In genomic region chr11:35419713-35420333, GRCh38 we compare ENCODE assay signal across 8 cellular contexts. TPM values are rescaled to one million over a fixed set of nuclear protein-coding genes. Genes with fewer than 3 reads are reported as not detected.
DNase-seq lines count a peak whose midpoint lies in the region; ATAC-seq lines count a peak whose summit lies in the region.

No MANE protein-coding gene starts in this region.

- H3K18ac ChIP-seq in neuronal stem cell (ENCODE audit: low read length) = peak overlapping the region; percentile 95

- H3K23ac ChIP-seq in neuronal stem cell (ENCODE audit: low read depth, low read length, poor library complexity) = no peak overlapping the region

- H3K36me3 ChIP-seq in BLaER1 treated with 17β-estradiol and CSF1 and Interleukin-3, amounts not matched to agents 10 nM and 100 nM = no peaks in the 10 kb centered on the region
- no peaks in the 10 kb centered on the region for H3K36me3 ChIP-seq in effector memory CD4-positive, alpha-beta T cell (ENCODE audit: control insufficient read depth, insufficient read depth, low read length)
- peaks cover 0 to 3% of the 10 kb centered on the region in 2 donors for H3K36me3 ChIP-seq in neuronal stem cell (replicated peaks in 1 of 2; ENCODE audit: control insufficient read depth in 2 of 2, insufficient read depth in 2 of 2, low read length in 2 of 2)

- H2AFZ ChIP-seq in neuronal stem cell (ENCODE audit: low read length) = peak overlapping the region; percentile 93

- no peak overlapping the region for H2BK120ac ChIP-seq in neuronal stem cell (ENCODE audit: low read depth, low read length)

- peak overlapping the region; percentile 20 for H2AK5ac ChIP-seq in neuronal stem cell (ENCODE audit: low read depth, low read length)

- H3K27me3 ChIP-seq in BLaER1 treated with 17β-estradiol and CSF1 and Interleukin-3, amounts not matched to agents 10 nM and 100 nM = peaks cover 75 to 93% (median 83%) of the 10 kb centered on the region in 11 experiments
- peaks cover 32% of the 10 kb centered on the region for H3K27me3 ChIP-seq in effector memory CD4-positive, alpha-beta T cell (replicated peaks; ENCODE audit: control insufficient read depth, insufficient read depth, low read length, poor library complexity, severe bottlenecking)
- H3K27me3 ChIP-seq in neuronal stem cell (ENCODE audit: control insufficient read depth in 3 of 3, insufficient read depth in 3 of 3, low read depth in 1 of 3, low read length in 3 of 3) = peaks cover 4 to 94% (median 33%) of the 10 kb centered on the region in 3 experiments

- no CpG with 5 or more reads among the region's 52 CpGs for WGBS in neuronal stem cell (ENCODE audit: extremely low coverage in 2 of 2, insufficient read length in 2 of 2, insufficient replicate concordance in 1 of 2), 2 donors

- H2BK5ac ChIP-seq in neuronal stem cell (ENCODE audit: low read length) = no peak overlapping the region

- no peak overlapping the region for H3K4ac ChIP-seq in neuronal stem cell (ENCODE audit: low read length)

- ATAC-seq in HG03520 (IDR thresholded peaks at IDR 0.05; ENCODE audit: unreplicated experiment) (no peak), HG02970 (IDR thresholded peaks at IDR 0.05; ENCODE audit: low FRiP score, unreplicated experiment) (no peak)

- peak; percentile 21 to 56 for DNase-seq in NCI-H446 (lab: John Stamatoyannopoulos, UW)
- DNase-seq in effector memory CD4-positive, alpha-beta T cell = no peak
- DNase-seq in neuronal stem cell (ENCODE audit: low spot score) = peak; percentile 6
- DNase-seq in NCI-H1436 (lab: John Stamatoyannopoulos, UW) = no peak
- DNase-seq in kidney tubule cell (ENCODE audit: low spot score) = no peak

- H3K9ac ChIP-seq in BLaER1 treated with 17β-estradiol and CSF1 and Interleukin-3, amounts not matched to agents 10 nM and 100 nM = peak overlapping the region in 1 of 11 experiments; percentile 3; a peak in 1 of 22 replicates
- peak overlapping the region; percentile 83 for H3K9ac ChIP-seq in neuronal stem cell (ENCODE audit: low read depth, low read length, poor library complexity)

- peaks cover 0 to 18% (median 6%) of the 10 kb centered on the region in 11 experiments; a peak in 10 of 22 replicates for H3K9me3 ChIP-seq in BLaER1 treated with 17β-estradiol and CSF1 and Interleukin-3, amounts not matched to agents 10 nM and 100 nM (replicated peaks in 1 of 11)
- H3K9me3 ChIP-seq in effector memory CD4-positive, alpha-beta T cell (ENCODE audit: control insufficient read depth, low read length) = no peaks in the 10 kb centered on the region
- no peaks in the 10 kb centered on the region for H3K9me3 ChIP-seq in neuronal stem cell (replicated peaks in 1 of 2; ENCODE audit: control insufficient read depth in 2 of 2, insufficient read depth in 1 of 2, low read depth in 1 of 2, low read length in 2 of 2)

- no peak overlapping the region for H3K14ac ChIP-seq in neuronal stem cell (ENCODE audit: low read length)

- peaks cover 0 to 21% (median 11%) of the 10 kb centered on the region in 11 experiments; a peak in 7 of 22 replicates for H4K20me1 ChIP-seq in BLaER1 treated with 17β-estradiol and CSF1 and Interleukin-3, amounts not matched to agents 10 nM and 100 nM

- H3K4me3 ChIP-seq in BLaER1 treated with 17β-estradiol and CSF1 and Interleukin-3, amounts not matched to agents 10 nM and 100 nM = peak overlapping the region; percentile 48 to 71 (median 57); a peak in 19 of 20 replicates
- peak overlapping the region; percentile 22 for H3K4me3 ChIP-seq in effector memory CD4-positive, alpha-beta T cell (ENCODE audit: insufficient read depth, low read depth, low read length, poor library complexity, severe bottlenecking)
- H3K4me3 ChIP-seq in neuronal stem cell (ENCODE audit: low read length in 2 of 2) = peak overlapping the region; percentile 51 to 92

- H4K91ac ChIP-seq in neuronal stem cell (ENCODE audit: low read depth, low read length, poor library complexity) = no peak overlapping the region

- no peaks in the 10 kb centered on the region for H3K79me1 ChIP-seq in neuronal stem cell (ENCODE audit: low read depth, low read length)

- H3K4me2 ChIP-seq in BLaER1 treated with 17β-estradiol and CSF1 and Interleukin-3, amounts not matched to agents 10 nM and 100 nM = peak overlapping the region; percentile 82 to 98 (median 91)
- peak overlapping the region; percentile 99 for H3K4me2 ChIP-seq in neuronal stem cell (ENCODE audit: insufficient read depth, low read length, poor library complexity, severe bottlenecking)

- no peak overlapping the region for H3K27ac ChIP-seq in BLaER1 treated with 17β-estradiol and CSF1 and Interleukin-3, amounts not matched to agents 10 nM and 100 nM
- H3K27ac ChIP-seq in effector memory CD4-positive, alpha-beta T cell (ENCODE audit: insufficient read depth, low read length, poor library complexity, severe bottlenecking) = no peak overlapping the region
- no peak overlapping the region for H3K27ac ChIP-seq in neuronal stem cell (replicated peaks; ENCODE audit: low read length)

- peak overlapping the region; percentile 96 for H2BK12ac ChIP-seq in neuronal stem cell (ENCODE audit: low read length)

- H2BK15ac ChIP-seq in neuronal stem cell (ENCODE audit: low read length) = peak overlapping the region; percentile 30

- H3K4me1 ChIP-seq in BLaER1 treated with 17β-estradiol and CSF1 and Interleukin-3, amounts not matched to agents 10 nM and 100 nM = peaks cover 11 to 17% (median 16%) of the 10 kb centered on the region in 10 experiments
- peaks cover 18% of the 10 kb centered on the region for H3K4me1 ChIP-seq in effector memory CD4-positive, alpha-beta T cell (ENCODE audit: control insufficient read depth, insufficient read depth, low read length, poor library complexity, severe bottlenecking)
- peaks cover 2 to 10% of the 10 kb centered on the region in 2 donors for H3K4me1 ChIP-seq in neuronal stem cell (ENCODE audit: control insufficient read depth in 2 of 2, insufficient read depth in 1 of 2, low read depth in 1 of 2, low read length in 2 of 2)

- H4K8ac ChIP-seq in neuronal stem cell (ENCODE audit: low read depth, low read length) = no peak overlapping the region

RNA-seq across cellular contexts. Expression of gene SLC1A2, which starts 0.5 kb away (rescaled TPM):
- 1.0 TPM for polyA plus RNA-seq in neuronal stem cell (2013, experiment 1 of 2)
- polyA plus RNA-seq in neuronal stem cell (2013, experiment 2 of 2) = 1.1 TPM

Comparison
In these comparisons a context has a peak if more than half of its experiments do, and no peak if none do; other contexts are left out.
1. DNase-seq: peak in NCI-H446 (2 of 2) and neuronal stem cell (single experiment); none in effector memory CD4-positive, alpha-beta T cell (0 of 3), NCI-H1436 (single experiment) and kidney tubule cell (single experiment).
2. Peak in every context shown above with its lines, with median percentiles within 50 percentile points of each other: H3K4me3 ChIP-seq.